In the genomic region with DNA sequence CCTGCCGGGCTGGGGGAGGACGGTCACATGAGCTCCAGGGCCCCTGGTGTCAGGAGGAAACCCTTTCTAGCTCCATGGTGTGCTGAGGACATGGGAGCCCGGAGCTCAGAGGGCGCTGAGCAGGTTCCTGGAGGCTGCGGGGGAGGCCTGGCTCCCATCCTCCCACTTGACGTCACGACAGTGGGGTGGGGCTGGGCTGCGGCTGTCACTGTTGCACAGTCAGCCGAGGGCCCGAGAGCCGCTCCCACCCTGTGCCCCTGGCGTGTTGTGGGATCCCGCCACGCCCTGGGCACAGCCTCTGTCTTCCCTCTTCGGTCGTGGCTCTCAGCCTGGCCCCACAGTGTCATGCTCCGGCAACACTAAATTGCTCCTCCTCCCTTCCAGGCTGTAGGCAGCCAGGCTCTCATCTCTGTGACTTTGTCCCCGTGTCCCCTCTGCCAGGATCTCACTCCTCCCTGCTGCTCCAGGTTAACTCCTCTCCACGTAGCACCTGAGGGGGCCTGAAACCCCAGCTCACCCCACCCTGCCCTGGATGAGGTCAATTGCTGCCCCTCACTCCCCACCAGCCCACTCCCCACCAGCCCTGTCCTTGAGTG, we compare ENCODE assay signal across 13 cellular contexts. TPM values are rescaled to one million over a fixed set of nuclear protein-coding genes. Genes with fewer than 3 reads are reported as not detected.
DNase-seq lines count a peak whose midpoint lies in the region; ATAC-seq and TF ChIP-seq lines count a peak whose summit lies in the region.
"Had no signal": no experiment of that assay in that cellular context is flagged by ENCODE, and none has a peak within 500 bp of the region (broad histone marks: within the 10 kb centered on the region; RNA-seq: fewer than 3 reads in every experiment).

No MANE protein-coding gene starts in this region.

- no peak overlapping the region for H3K4me2 ChIP-seq in osteoblast (ENCODE audit: insufficient read depth, low read length)

- H3K9me3 Mint-ChIP-seq in CD14-positive monocyte = peaks cover 0 to 2% (median 0%) of the 10 kb centered on the region in 7 donors

- DNase-seq in CD14-positive monocyte (ENCODE audit: low spot score) (peak; percentile 87), KBM-7 (peak; percentile 67), cerebellum (ENCODE audit: low spot score) (peak; percentile 79), myocyte (ENCODE audit: low read depth) (peak; percentile 53), GM10266 (ENCODE audit: extremely low spot score) (no peak), osteoblast (ENCODE audit: insufficient read length, low spot score, missing footprints) (no peak)
- DNase-seq: activated gamma-delta T cell, erythroblast, NCI-H1105 treated with DMSO at 0.1 percent for 48 hours, T-helper 1 cell, tibial artery had no signal

- no peaks in the 10 kb centered on the region for H3K9me3 ChIP-seq in osteoblast (ENCODE audit: low read depth, low read length)
- H3K9me3 ChIP-seq: tibial artery had no signal

- H3K79me2 ChIP-seq in osteoblast (ENCODE audit: insufficient read depth, low read length) = no peaks in the 10 kb centered on the region

- in situ Hi-C loops in KBM-7 (cut with MboI; ENCODE audit: low pct_unique_long_range_greater_than_20kb, low sequenced_read_pairs) = no loop called here

- no peak for TF ChIP-seq CTCF in CD14-positive monocyte (IDR thresholded peaks at IDR 0.05)
- TF ChIP-seq CTCF in GM10266 (IDR thresholded peaks at IDR 0.05; ENCODE audit: control insufficient read depth, insufficient read depth, low read depth, missing control alignments) = no peak
- no peak for TF ChIP-seq CTCF in osteoblast (IDR thresholded peaks at IDR 0.05; ENCODE audit: extremely low read depth, low read depth, low read length)

- ATAC-seq in HG02970 (IDR thresholded peaks at IDR 0.05; ENCODE audit: low FRiP score, unreplicated experiment) (no peak), HG02623 (IDR thresholded peaks at IDR 0.05; ENCODE audit: unreplicated experiment) (no peak)

- H3K4me1 Mint-ChIP-seq in CD14-positive monocyte = peaks cover 49% of the 10 kb centered on the region

- H3K27me3 Mint-ChIP-seq in CD14-positive monocyte (ENCODE audit: low read depth in 3 of 3) = peaks cover 2 to 36% (median 28%) of the 10 kb centered on the region in 3 donors

- peak overlapping the region; percentile 37 to 67 for H3K4me3 Mint-ChIP-seq in CD14-positive monocyte

- intact Hi-C loops in CD14-positive monocyte (cut with micrococcal nuclease) = no loop called here

- no peaks in the 10 kb centered on the region for H3K36me3 ChIP-seq in osteoblast (ENCODE audit: insufficient read depth, low read length)
- H3K36me3 ChIP-seq: tibial artery had no signal

- H4K20me1 ChIP-seq in osteoblast (ENCODE audit: insufficient read depth, low read length) = no peaks in the 10 kb centered on the region

- H3K36me3 Mint-ChIP-seq in CD14-positive monocyte = peaks cover 0 to 3% of the 10 kb centered on the region in 2 donors

- H3K4me3 ChIP-seq in osteoblast (ENCODE audit: insufficient read depth, low read length) = no peak overlapping the region
- H3K4me3 ChIP-seq: tibial artery had no signal

- no peaks in the 10 kb centered on the region for H3K4me1 ChIP-seq in osteoblast (ENCODE audit: insufficient read depth, low read length)

- H3K27me3 ChIP-seq in osteoblast (ENCODE audit: insufficient read depth, low read length) = no peaks in the 10 kb centered on the region

- peak overlapping the region; percentile 46 to 97 (median 86) for H3K27ac Mint-ChIP-seq in CD14-positive monocyte

- no peak overlapping the region for H3K27ac ChIP-seq in osteoblast (ENCODE audit: low read depth, low read length)
- H3K27ac ChIP-seq: tibial artery had no signal

- H2AFZ ChIP-seq in osteoblast (ENCODE audit: low read length) = no peak overlapping the region

RNA-seq across cellular contexts. Expression of a gene that starts 33.0 kb away (rescaled TPM):
- under 1 TPM in 1 of 2 donors, not detected in 1; 0.25 TPM for polyA plus RNA-seq in CD14-positive monocyte
- 6.0 TPM for total RNA-seq in cerebellum
- not detected in 2 replicates for total RNA-seq in myocyte
- polyA plus RNA-seq in myocyte (2012) = 0.04 TPM
- 1.1 TPM in 1 of 2 replicates, not detected in the other for total RNA-seq in osteoblast

Comparison
In these comparisons a context has a peak if more than half of its experiments do, and no peak if none do; other contexts are left out.
1. DNase-seq: peak in CD14-positive monocyte (single experiment), KBM-7 (single experiment), cerebellum (single experiment) and myocyte (single experiment); none in GM10266 (single experiment) and osteoblast (single experiment).